9 cellular contexts compared by ENCODE assay signal in genomic region chr1:19010995-19011696, GRCh38. TPM values are rescaled to one million over a fixed set of nuclear protein-coding genes. Genes with fewer than 3 reads are reported as not detected.
DNase-seq lines count a peak whose midpoint lies in the region; ATAC-seq and TF ChIP-seq lines count a peak whose summit lies in the region.
"Had no signal": no experiment of that assay in that cellular context is flagged by ENCODE, and none has a peak within 500 bp of the region (broad histone marks: within the 10 kb centered on the region; RNA-seq: fewer than 3 reads in every experiment).

No MANE protein-coding gene starts in this region.

- TF ChIP-seq CTCF in A673 (conservative IDR thresholded peaks at IDR 0.05; ENCODE audit: low read depth, low read length), result no peak

- POLR2A ChIA-PET in A673 (lab: Charles Lee; ENCODE audit: low non-redundant PET), result interaction anchor here (0.6 kb wide), 1 partner anchor 104 kb away, joined by 3 read pairs; no protein-coding TSS in a partner anchor

- WGBS in adipose tissue, 3 donors, result 10 to 35% (median 25%) methylated on average over 18 of the region's 18 CpGs

- intact Hi-C loops in A673 (cut with micrococcal nuclease; ENCODE audit: unreplicated experiment), result no loop called here

- no peak for ATAC-seq in HG02623 (IDR thresholded peaks at IDR 0.05; ENCODE audit: unreplicated experiment)

- no peaks in the 10 kb centered on the region for H3K9me3 ChIP-seq in A673 (ENCODE audit: low read depth, low read length, poor library complexity, severe bottlenecking)
- H3K9me3 ChIP-seq: neutrophil had no signal

- H3K27ac ChIP-seq in A673 (ENCODE audit: low read depth, low read length, poor library complexity, severe bottlenecking), result peak overlapping the region; percentile 7
- peak overlapping the region; percentile 11 for H3K27ac ChIP-seq in adipose tissue (ENCODE audit: low read depth, low read length)
- H3K27ac ChIP-seq: neutrophil had no signal

- peaks cover 20% of the 10 kb centered on the region for H3K4me1 ChIP-seq in A673 (ENCODE audit: insufficient read depth, low read length, poor library complexity, severe bottlenecking)

- CTCF ChIA-PET in A673 (lab: Charles Lee), result interaction anchor here (1.5 kb wide), 1 partner anchor 98 kb away, joined by 3 read pairs; no protein-coding TSS in a partner anchor

- no peaks in the 10 kb centered on the region for H3K36me3 ChIP-seq in A673 (ENCODE audit: insufficient read depth, low read length, poor library complexity, severe bottlenecking)
- H3K36me3 ChIP-seq: neutrophil had no signal

- no TSS peak for BruUV-seq in A673 (replicated peaks; lab: Mats Ljungman, UMichigan)

- H3K4me3 ChIP-seq in A673 (ENCODE audit: low read depth, low read length, poor library complexity, severe bottlenecking), result no peak overlapping the region

- no peaks in the 10 kb centered on the region for H3K27me3 ChIP-seq in A673 (replicated peaks; ENCODE audit: insufficient read depth, low read depth, low read length, poor library complexity)

- DNase-seq in A673 (ENCODE audit: low spot score) (peak; percentile 85), HCEC 1CT (peak; percentile 98), SW 1271 (lab: John Stamatoyannopoulos, UW) (peak; percentile 87 to 92), iPS-NIHi11 (ENCODE audit: low spot score) (peak; percentile 54), NCI-H510A (lab: John Stamatoyannopoulos, UW) (no peak)
- peak; percentile 28 to 44 for DNase-seq in stimulated activated CD4-positive, alpha-beta T cell treated with anti-CD3 and anti-CD28 coated beads, Interleukin-1b, Interleukin-23, amount 100 ng/mL, for 1 hour (ENCODE audit: low read depth in 2 of 2)

RNA-seq across cellular contexts. Expression of gene IFFO2, which starts 54.7 kb away (rescaled TPM):
- total RNA-seq in A673 (2021), result 13.3 and 16.3 TPM in 2 replicates
- 10 to 100 TPM in 1 of 3 donors, 1 to 10 TPM in 2; 3.3 to 10.3 (median 6.2) TPM for polyA plus RNA-seq in adipose tissue
